28 cellular contexts compared by ENCODE assay signal in genomic region chr2:145292166-145292565, GRCh38.
"Had no signal": no experiment of that assay in that cellular context is flagged by ENCODE, and none has a peak within 500 bp of the region (broad histone marks: within the 10 kb centered on the region; RNA-seq: fewer than 3 reads in every experiment).

No MANE protein-coding gene starts in this region.

- H3K9me3 Mint-ChIP-seq: memory B cell; natural killer cell treated with Interleukin-12 subunit alpha and Interleukin-12 subunit beta and Interleukin-15 and Interleukin-18, amount 100 ng/mL, for 72 hours; stimulated activated naive CD8-positive, alpha-beta T cell treated with anti-CD3 and anti-CD28 coated beads, Interleukin-15, Interleukin-2, amounts not matched to agents 100 ng/mL and 50 ng/mL, for 24 hours had no signal

- H3K9me3 ChIP-seq: left ventricle myocardium inferior, mucosa of descending colon, ovary, prostate gland, suprapubic skin, thoracic aorta, tibial artery, upper lobe of right lung had no signal

- ATAC-seq: mucosa of descending colon; naive thymus-derived CD4-positive, alpha-beta T cell; natural killer cell treated with Interleukin-12 subunit alpha and Interleukin-12 subunit beta and Interleukin-15 and Interleukin-18, amount 100 ng/mL, for 72 hours; right cardiac atrium; sciatic nerve; upper lobe of right lung had no signal

- H3K27ac ChIP-seq: left ventricle myocardium inferior, ovary, prostate gland, skin epidermis, suprapubic skin, thoracic aorta, tibial artery, upper lobe of right lung had no signal

- FAIRE-seq: islet of Langerhans, urothelium cell line had no signal

- H3K4me3 Mint-ChIP-seq: immature natural killer cell; memory B cell; naive thymus-derived CD4-positive, alpha-beta T cell; natural killer cell treated with Interleukin-12 subunit alpha and Interleukin-12 subunit beta and Interleukin-15 and Interleukin-18, amount 100 ng/mL, for 72 hours; stimulated activated naive CD8-positive, alpha-beta T cell treated with anti-CD3 and anti-CD28 coated beads, Interleukin-15, Interleukin-2, amounts not matched to agents 100 ng/mL and 50 ng/mL, for 24 hours had no signal

- H3K36me3 Mint-ChIP-seq: immature natural killer cell; memory B cell; naive thymus-derived CD4-positive, alpha-beta T cell; natural killer cell treated with Interleukin-12 subunit alpha and Interleukin-12 subunit beta and Interleukin-15 and Interleukin-18, amount 100 ng/mL, for 72 hours had no signal

- H3K27ac Mint-ChIP-seq: immature natural killer cell; memory B cell; naive thymus-derived CD4-positive, alpha-beta T cell; natural killer cell treated with Interleukin-12 subunit alpha and Interleukin-12 subunit beta and Interleukin-15 and Interleukin-18, amount 100 ng/mL, for 72 hours; stimulated activated naive CD8-positive, alpha-beta T cell treated with anti-CD3 and anti-CD28 coated beads, Interleukin-15, Interleukin-2, amounts not matched to agents 100 ng/mL and 50 ng/mL, for 24 hours had no signal

- H3K4me1 Mint-ChIP-seq: immature natural killer cell; memory B cell; naive thymus-derived CD4-positive, alpha-beta T cell had no signal

- H3K4me1 ChIP-seq: left ventricle myocardium inferior, prostate gland, upper lobe of right lung had no signal

- DNase-seq: hypothalamus; immature natural killer cell; left ventricle myocardium inferior; midbrain; mucosa of descending colon; naive thymus-derived CD4-positive, alpha-beta T cell; ovary; retina; right cardiac atrium; stimulated activated CD4-positive, alpha-beta T cell treated with anti-CD3 and anti-CD28 coated beads, Interleukin-12 subunit alpha, Interleukin-12 subunit beta, amount 100 ng/mL, for 4 hours; stimulated activated CD4-positive, alpha-beta T cell treated with anti-CD3 and anti-CD28 coated beads, Interleukin-15, amount 100 ng/mL, for 24 hours; stimulated activated CD4-positive, alpha-beta T cell treated with anti-CD3 and anti-CD28 coated beads, Interleukin-2, amount 100 ng/mL, for 24 hours; stimulated activated CD4-positive, alpha-beta T cell treated with anti-CD3 and anti-CD28 coated beads, Interleukin-4, amount 100 ng/mL, for 1 hour; stimulated activated naive CD4-positive, alpha-beta T cell; tibial artery; trophoblast cell; upper lobe of right lung had no signal

- H3K27me3 ChIP-seq: ovary, suprapubic skin, tibial artery, upper lobe of right lung had no signal

- H3K36me3 ChIP-seq: left ventricle myocardium inferior, ovary, prostate gland, suprapubic skin, thoracic aorta, tibial artery, upper lobe of right lung had no signal

- H3K27me3 Mint-ChIP-seq: memory B cell had no signal

- H3K4me3 ChIP-seq: left ventricle myocardium inferior, lung, mucosa of descending colon, ovary, prostate gland, skin epidermis, suprapubic skin, thoracic aorta, tibial artery, upper lobe of right lung had no signal
